In the genomic region with DNA sequence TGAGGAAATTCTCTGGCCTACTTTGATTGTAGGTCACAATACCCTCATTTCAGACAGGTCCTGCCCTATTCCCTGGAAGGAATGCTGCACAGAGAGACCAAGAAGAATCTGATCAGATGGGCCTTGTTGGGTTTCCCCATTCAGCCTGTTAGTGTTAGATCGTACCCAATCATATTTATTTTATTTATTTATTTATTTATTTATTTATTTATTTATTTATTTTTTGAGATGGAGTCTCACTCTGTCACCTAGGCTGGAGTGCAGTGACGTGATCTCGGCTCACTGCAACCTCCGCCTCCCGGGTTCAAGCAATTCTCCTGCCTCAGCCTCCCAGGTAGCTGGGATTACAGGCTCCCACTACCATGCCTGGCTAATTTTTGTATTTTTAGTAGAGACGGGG, we compare ENCODE assay signal across 1 cellular context.
A peak's percentile ranks its signal among the peaks of the same experiment; 100 is the strongest.
TF ChIP-seq lines count a peak whose summit lies in the region.

No MANE protein-coding gene starts in this region.

TF ChIP-seq in HEK293, 187 proteins besides CTCF, POLR2A, EP300 and RAD21 (continued from another document):
- TF ChIP-seq REST (tag by site-specific recombination; IDR thresholded peaks at IDR 0.05) (peak; percentile 35; the same call in 1 of the 2 replicates), ZNF510 (tag by site-specific recombination; IDR thresholded peaks at IDR 0.05; ENCODE audit: insufficient replicate concordance) (peak; percentile 26), ZNF555 (tag by site-specific recombination; conservative IDR thresholded peaks at IDR 0.05) (peak; percentile 58), ZNF202 (tag by site-specific recombination; IDR thresholded peaks at IDR 0.05; ENCODE audit: borderline replicate concordance) (0 out of 2 replicates have a peak, but pooled peaks have one; percentile 54), ZNF404 (tag by site-specific recombination; IDR thresholded peaks at IDR 0.05) (peak; percentile 28; the same call in 1 of the 2 replicates)
